9 cellular contexts compared by ENCODE assay signal in the genomic region with DNA sequence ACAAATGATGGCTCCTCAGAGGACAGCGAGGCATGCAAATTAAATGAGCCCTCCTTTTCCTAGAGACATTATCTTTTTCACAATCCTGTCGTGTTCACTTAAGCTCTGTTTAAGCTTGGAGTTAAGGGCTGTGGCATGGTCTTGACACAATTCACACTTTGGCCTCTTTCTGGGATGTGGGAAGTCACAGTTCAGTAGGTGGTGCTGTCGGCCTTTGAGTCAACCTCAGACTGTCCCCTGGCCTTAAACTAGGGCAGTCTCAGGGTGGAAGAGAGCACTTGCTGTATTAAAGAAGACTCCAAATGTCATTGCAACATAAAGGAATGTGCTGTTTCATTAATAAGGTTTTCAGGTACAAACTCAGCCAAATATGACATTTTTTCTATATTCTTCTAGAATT.
DNase-seq lines count a peak whose midpoint lies in the region; ATAC-seq, FAIRE-seq and TF ChIP-seq lines count a peak whose summit lies in the region.
"Had no signal": no experiment of that assay in that cellular context is flagged by ENCODE, and none has a peak within 500 bp of the region (broad histone marks: within the 10 kb centered on the region; RNA-seq: fewer than 3 reads in every experiment).

No MANE protein-coding gene starts in this region.

- H3K4me3 Mint-ChIP-seq in activated naive CD4-positive, alpha-beta T cell treated with anti-CD3 and anti-CD28 coated beads for 36 hours: no peak overlapping the region
- H3K4me3 Mint-ChIP-seq in neural crest cell: no peak overlapping the region

- no peaks in the 10 kb centered on the region for H3K36me3 Mint-ChIP-seq in activated naive CD4-positive, alpha-beta T cell treated with anti-CD3 and anti-CD28 coated beads for 36 hours (ENCODE audit: low read depth)
- H3K36me3 Mint-ChIP-seq in neural crest cell (ENCODE audit: low read depth): no peaks in the 10 kb centered on the region

- H3K27me3 Mint-ChIP-seq in activated naive CD4-positive, alpha-beta T cell treated with anti-CD3 and anti-CD28 coated beads for 36 hours (ENCODE audit: low read depth): peaks cover 71% of the 10 kb centered on the region
- no peaks in the 10 kb centered on the region for H3K27me3 Mint-ChIP-seq in neural crest cell (ENCODE audit: low read depth)

- intact Hi-C loops in activated naive CD4-positive, alpha-beta T cell treated with anti-CD3 and anti-CD28 coated beads for 36 hours (cut with micrococcal nuclease): loop anchor here (1.0 to 10.0 kb wide), 7 partner anchors 85 to 1775 kb away; no protein-coding TSS in a partner anchor

- H3K36me3 ChIP-seq in GM23248 (ENCODE audit: low read depth): no peaks in the 10 kb centered on the region

- CTCF ChIA-PET in activated naive CD4-positive, alpha-beta T cell treated with anti-CD3 and anti-CD28 coated beads for 36 hours (lab: Charles Lee): interaction anchor here (0.6 to 1.5 kb wide), 6 partner anchors 9 to 89 kb away, joined by 3 to 5 read pairs (median 3); no protein-coding TSS in a partner anchor

- ATAC-seq in HG03196 (IDR thresholded peaks at IDR 0.05; ENCODE audit: unreplicated experiment): no peak

- no peaks in the 10 kb centered on the region for H3K9me3 ChIP-seq in GM23248 (ENCODE audit: low read depth)

- no peak for FAIRE-seq in D721Med (lab: Jason Lieb, UNC)
- FAIRE-seq: G401.6 had no signal

- H3K9ac ChIP-seq in GM23248: no peak overlapping the region

- no peaks in the 10 kb centered on the region for H3F3A ChIP-seq in GM23248 (ENCODE audit: insufficient read depth)

- no peaks in the 10 kb centered on the region for H3K79me2 ChIP-seq in GM23248 (ENCODE audit: insufficient read depth)

- TF ChIP-seq CTCF in neural crest cell (conservative IDR thresholded peaks at IDR 0.05) (peak; percentile 61), D721Med (IDR thresholded peaks at IDR 0.05; ENCODE audit: insufficient read depth, missing control alignments) (no peak)

- WGBS in GM23248 (ENCODE audit: low coverage in 1 of 2, low lambda C conversion rate in 2 of 2, missing lambda C conversion rate in 2 of 2), 2 experiments: 18 to 21% methylated on average over 3 of the region's 3 CpGs

- peaks cover 31% of the 10 kb centered on the region for H3K4me1 Mint-ChIP-seq in activated naive CD4-positive, alpha-beta T cell treated with anti-CD3 and anti-CD28 coated beads for 36 hours (ENCODE audit: low read depth)
- H3K4me1 Mint-ChIP-seq in neural crest cell: peaks cover 39% of the 10 kb centered on the region

- in situ Hi-C loops in GM23248 (cut with MboI): no loop called here

- H3K9me3 Mint-ChIP-seq in activated naive CD4-positive, alpha-beta T cell treated with anti-CD3 and anti-CD28 coated beads for 36 hours: no peaks in the 10 kb centered on the region
- H3K9me3 Mint-ChIP-seq in neural crest cell: no peaks in the 10 kb centered on the region

- H3K9me2 ChIP-seq in GM23248 (ENCODE audit: insufficient read depth): no peaks in the 10 kb centered on the region

- no peaks in the 10 kb centered on the region for H4K20me1 ChIP-seq in GM23248 (ENCODE audit: insufficient read depth)

- H3K4me2 ChIP-seq in GM23248 (ENCODE audit: unreplicated experiment): no peak overlapping the region

- no peak overlapping the region for H2AFZ ChIP-seq in GM23248

- no peaks in the 10 kb centered on the region for H3K27me3 ChIP-seq in GM23248 (replicated peaks; ENCODE audit: insufficient read depth)

- no peak overlapping the region for H3K27ac Mint-ChIP-seq in activated naive CD4-positive, alpha-beta T cell treated with anti-CD3 and anti-CD28 coated beads for 36 hours
- H3K27ac Mint-ChIP-seq in neural crest cell (ENCODE audit: unreplicated experiment): no peak overlapping the region

- no peaks in the 10 kb centered on the region for H3K4me1 ChIP-seq in GM23248 (ENCODE audit: insufficient read depth)

- no peak overlapping the region for H3K4me3 ChIP-seq in GM23248

- H3K27ac ChIP-seq in GM23248: no peak overlapping the region

- DNase-seq in activated naive CD4-positive, alpha-beta T cell treated with anti-CD3 and anti-CD28 coated beads for 36 hours: peak; percentile 66
- no peak for DNase-seq in activated naive CD4-positive, alpha-beta T cell (lab: John Stamatoyannopoulos, UW)
- peak; percentile 3 for DNase-seq in GM23248
- peak; percentile 36 for DNase-seq in MV-4-11 (lab: John Stamatoyannopoulos, UW)
- DNase-seq in dermis blood vessel endothelial cell: peak; percentile 92
- DNase-seq in neural crest cell (ENCODE audit: low read depth, low spot score): peak; percentile 30
- no peak for DNase-seq in D721Med (ENCODE audit: insufficient read length, low spot score)

Comparison
In these comparisons a context has a peak if more than half of its experiments do, and no peak if none do; other contexts are left out.
1. DNase-seq: peak in activated naive CD4-positive, alpha-beta T cell treated with anti-CD3 and anti-CD28 coated beads for 36 hours (single experiment), GM23248 (single experiment), MV-4-11 (single experiment), dermis blood vessel endothelial cell (single experiment) and neural crest cell (single experiment); none in activated naive CD4-positive, alpha-beta T cell (0 of 4) and D721Med (single experiment).